19 cellular contexts compared by ENCODE assay signal in genomic region chr1:23362218-23362713, GRCh38. TPM values are rescaled to one million over a fixed set of nuclear protein-coding genes. Genes with fewer than 3 reads are reported as not detected.
DNase-seq lines count a peak whose midpoint lies in the region; ATAC-seq and TF ChIP-seq lines count a peak whose summit lies in the region.
"Had no signal": no experiment of that assay in that cellular context is flagged by ENCODE, and none has a peak within 500 bp of the region (broad histone marks: within the 10 kb centered on the region; RNA-seq: fewer than 3 reads in every experiment).

No MANE protein-coding gene starts in this region.

- peaks cover 9% of the 10 kb centered on the region for H3K4me1 Mint-ChIP-seq in activated naive CD4-positive, alpha-beta T cell treated with anti-CD3 and anti-CD28 coated beads for 36 hours (ENCODE audit: low read depth)
- H3K4me1 Mint-ChIP-seq in endothelial cell (ENCODE audit: unreplicated experiment) = peaks cover 3% of the 10 kb centered on the region

- intact Hi-C loops in activated naive CD4-positive, alpha-beta T cell treated with anti-CD3 and anti-CD28 coated beads for 36 hours (cut with micrococcal nuclease) = loop anchor here (10.0 kb wide), 1 partner anchor 383 kb away; the partner anchor contains the start of gene ELOA

- H3K27ac Mint-ChIP-seq in activated naive CD4-positive, alpha-beta T cell treated with anti-CD3 and anti-CD28 coated beads for 36 hours = no peak overlapping the region
- H3K27ac Mint-ChIP-seq in endothelial cell (ENCODE audit: unreplicated experiment) = no peak overlapping the region
- H3K27ac Mint-ChIP-seq: H9 had no signal

- peaks cover 31 to 61% (median 49%) of the 10 kb centered on the region in 5 donors for H3K9me3 ChIP-seq in subcutaneous abdominal adipose tissue (ENCODE audit: control insufficient read depth in 5 of 5, low read length in 5 of 5)
- H3K9me3 ChIP-seq: testis had no signal

- TF ChIP-seq POLR2A in NB4 (IDR thresholded peaks at IDR 0.05; ENCODE audit: extremely low read depth, insufficient read length) = no peak

- in situ Hi-C loops in GM13976 (cut with MboI; ENCODE audit: low sequenced_read_pairs, unreplicated experiment) = no loop called here

- ATAC-seq in HG03432 (IDR thresholded peaks at IDR 0.05; ENCODE audit: unreplicated experiment) = no peak
- ATAC-seq: esophagus mucosa, left lung, mucosa of descending colon had no signal

- no peak overlapping the region for H3K27ac ChIP-seq in subcutaneous abdominal adipose tissue (ENCODE audit: low read depth, low read length)
- H3K27ac ChIP-seq: left lung, RWPE1, testis had no signal

- H3K27me3 Mint-ChIP-seq in activated naive CD4-positive, alpha-beta T cell treated with anti-CD3 and anti-CD28 coated beads for 36 hours (ENCODE audit: low read depth) = no peaks in the 10 kb centered on the region
- H3K27me3 Mint-ChIP-seq in endothelial cell (ENCODE audit: unreplicated experiment) = peaks cover 5% of the 10 kb centered on the region

- peaks cover 0 to 3% (median 0%) of the 10 kb centered on the region in 5 donors for H3K27me3 ChIP-seq in subcutaneous abdominal adipose tissue (ENCODE audit: control insufficient read depth in 5 of 5, insufficient read depth in 4 of 5, low read length in 5 of 5)
- H3K27me3 ChIP-seq: left lung, testis had no signal

- H3K4me3 ChIP-seq in NB4 (ENCODE audit: low read depth, low read length) (no peak overlapping the region), subcutaneous abdominal adipose tissue (ENCODE audit: low read depth in 1 of 5, low read length in 5 of 5) (peak overlapping the region in 4 of 5 donors; percentile 34 to 64 (median 48))
- H3K4me3 ChIP-seq: left lung, mucosa of descending colon, testis had no signal

- H3K4me3 Mint-ChIP-seq in activated naive CD4-positive, alpha-beta T cell treated with anti-CD3 and anti-CD28 coated beads for 36 hours = no peak overlapping the region
- H3K4me3 Mint-ChIP-seq in endothelial cell (ENCODE audit: unreplicated experiment) = peak overlapping the region; percentile 89
- H3K4me3 Mint-ChIP-seq: H9 had no signal

- no peak overlapping the region for H3K9ac ChIP-seq in subcutaneous abdominal adipose tissue (ENCODE audit: low read length in 5 of 5)

- CTCF ChIA-PET in activated naive CD4-positive, alpha-beta T cell treated with anti-CD3 and anti-CD28 coated beads for 36 hours (lab: Charles Lee) = interaction anchor here (1.8 kb wide), 1 partner anchor 41 kb away, joined by 8 read pairs; no protein-coding TSS in a partner anchor

- H3K36me3 Mint-ChIP-seq in activated naive CD4-positive, alpha-beta T cell treated with anti-CD3 and anti-CD28 coated beads for 36 hours (ENCODE audit: low read depth) = peaks cover 73% of the 10 kb centered on the region
- peaks cover 85% of the 10 kb centered on the region for H3K36me3 Mint-ChIP-seq in endothelial cell (ENCODE audit: low read depth, unreplicated experiment)

- TF ChIP-seq CTCF in NB4 (IDR thresholded peaks at IDR 0.05; ENCODE audit: low read depth, low read length) = no peak
- TF ChIP-seq CTCF in endothelial cell (IDR thresholded peaks at IDR 0.05; ENCODE audit: unreplicated experiment) = no peak
- TF ChIP-seq CTCF in GM13976 (IDR thresholded peaks at IDR 0.05; ENCODE audit: borderline replicate concordance, control extremely low read depth, extremely low read depth, insufficient read depth, missing control alignments) = no peak

- H3K36me3 ChIP-seq in subcutaneous abdominal adipose tissue (ENCODE audit: control insufficient read depth in 5 of 5, insufficient read depth in 5 of 5, low read length in 5 of 5) = peaks cover 52 to 81% (median 69%) of the 10 kb centered on the region in 5 donors

- H3K4me1 ChIP-seq in subcutaneous abdominal adipose tissue (ENCODE audit: control insufficient read depth in 5 of 5, insufficient read depth in 5 of 5, low read length in 5 of 5) = peaks cover 12 to 23% (median 15%) of the 10 kb centered on the region in 5 donors

- peak; percentile 27 for DNase-seq in activated naive CD4-positive, alpha-beta T cell treated with anti-CD3 and anti-CD28 coated beads for 36 hours
- no peak for DNase-seq in activated naive CD4-positive, alpha-beta T cell treated with Interleukin-2 at 50 U/mL for 16 hours
- peak; percentile 22 for DNase-seq in NB4 (ENCODE audit: low read depth)
- no peak for DNase-seq in endothelial cell (ENCODE audit: low spot score)
- no peak for DNase-seq in iPS-NIHi11 (ENCODE audit: low spot score)
- no peak for DNase-seq in GM13976 (ENCODE audit: low spot score)
- DNase-seq: activated CD4-positive, alpha-beta T cell treated with anti-CD3 and anti-CD28 coated beads for 1 hour; activated CD8-positive, alpha-beta memory T cell treated with anti-CD3 and anti-CD28 coated beads, Interleukin-2, amount 50 U/mL, for 4 hours; activated gamma-delta T cell; H9; left lung; mucosa of descending colon; NCI-H446; stimulated activated CD4-positive, alpha-beta T cell treated with anti-CD3 and anti-CD28 coated beads, Interleukin-12 subunit alpha, Interleukin-12 subunit beta, amount 100 ng/mL, for 4 hours; testis had no signal

- peaks cover 49% of the 10 kb centered on the region for H3K9me3 Mint-ChIP-seq in activated naive CD4-positive, alpha-beta T cell treated with anti-CD3 and anti-CD28 coated beads for 36 hours
- H3K9me3 Mint-ChIP-seq in endothelial cell (ENCODE audit: unreplicated experiment) = peaks cover 67% of the 10 kb centered on the region

RNA-seq across cellular contexts. Expression of gene ZNF436, which starts 7.4 kb away (rescaled TPM):
- 1 to 10 TPM; 3.3 to 3.5 TPM for total RNA-seq in activated naive CD4-positive, alpha-beta T cell treated with anti-CD3 and anti-CD28 coated beads for 36 hours
- total RNA-seq in endothelial cell (ENCODE audit: unreplicated experiment) = 26.0 TPM

RNA-seq across cellular contexts. Expression of gene HNRNPR, which starts 18.2 kb away (rescaled TPM):
- total RNA-seq in activated naive CD4-positive, alpha-beta T cell treated with anti-CD3 and anti-CD28 coated beads for 36 hours = 100 to 1,000 TPM; 203 to 208 TPM
- total RNA-seq in endothelial cell (ENCODE audit: unreplicated experiment) = 146 TPM

Comparison
In these comparisons a context has a peak if more than half of its experiments do, and no peak if none do; other contexts are left out.
1. DNase-seq: peak in activated naive CD4-positive, alpha-beta T cell treated with anti-CD3 and anti-CD28 coated beads for 36 hours (single experiment) and NB4 (single experiment); none in activated naive CD4-positive, alpha-beta T cell treated with Interleukin-2 at 50 U/mL for 16 hours (single experiment), endothelial cell (single experiment), iPS-NIHi11 (single experiment) and GM13976 (single experiment).